ENCODE assay signal across 10 cellular contexts in the genomic region with DNA sequence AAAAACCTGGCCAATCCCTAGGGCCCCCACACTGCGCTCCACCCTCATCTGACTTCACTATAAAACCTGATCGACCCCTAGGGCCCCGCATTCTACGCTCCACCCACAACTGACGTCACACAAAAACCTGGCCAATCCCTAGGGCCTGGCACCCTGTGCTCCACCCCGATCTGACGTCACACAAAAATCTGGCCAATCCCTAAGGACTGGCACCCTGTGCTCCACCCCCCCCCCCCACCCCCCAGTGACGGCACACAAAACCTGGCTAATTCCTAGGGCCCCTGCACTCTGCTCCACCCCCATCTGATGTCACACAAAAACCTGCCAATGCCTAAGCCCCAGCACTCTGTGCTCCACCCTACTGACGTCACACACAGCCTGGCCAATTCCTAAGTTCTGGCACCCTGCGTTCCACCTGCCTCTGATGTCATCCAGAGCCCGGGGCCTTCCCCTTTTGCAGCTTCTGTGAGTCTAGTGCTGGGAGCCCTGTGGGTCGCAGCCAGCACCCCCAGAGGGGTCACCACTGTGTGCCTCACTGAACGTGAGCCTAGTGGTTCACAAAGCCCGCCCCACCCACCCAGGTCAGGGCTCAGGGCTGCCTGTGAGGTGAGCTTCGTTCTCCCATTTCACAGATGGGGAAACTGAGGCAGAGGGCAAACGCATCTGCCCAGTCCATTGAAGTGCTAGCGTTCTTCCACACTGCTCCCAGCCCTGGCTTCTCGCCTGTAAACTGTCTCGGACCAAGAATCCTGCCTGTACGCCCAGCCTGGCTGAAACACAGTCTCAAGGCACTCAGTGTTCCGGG. TPM values are rescaled to one million over a fixed set of nuclear protein-coding genes. Genes with fewer than 3 reads are reported as not detected.
DNase-seq lines count a peak whose midpoint lies in the region; ATAC-seq and TF ChIP-seq lines count a peak whose summit lies in the region.
"Had no signal": no experiment of that assay in that cellular context is flagged by ENCODE, and none has a peak within 500 bp of the region (broad histone marks: within the 10 kb centered on the region; RNA-seq: fewer than 3 reads in every experiment).

No MANE protein-coding gene starts in this region.

- no peaks in the 10 kb centered on the region for H3K36me3 ChIP-seq in A673 (ENCODE audit: insufficient read depth, low read length, poor library complexity, severe bottlenecking)
- no peaks in the 10 kb centered on the region for H3K36me3 ChIP-seq in CD8-positive, alpha-beta T cell (ENCODE audit: insufficient read depth, low read length)

- no peak overlapping the region for H3K4me3 Mint-ChIP-seq in CD8-positive, alpha-beta T cell

- DNase-seq in A673 (ENCODE audit: low spot score) (peak; percentile 78), D341Med (ENCODE audit: low spot score) (peak; percentile 75), NCI-H2196 (lab: John Stamatoyannopoulos, UW; ENCODE audit: unreplicated experiment) (peak; percentile 90), cerebellum (ENCODE audit: low spot score) (peak; percentile 71), activated gamma-delta T cell treated with Interleukin-2 at 50 U/mL for 16 hours (no peak)
- DNase-seq in CD8-positive, alpha-beta T cell = no peak
- DNase-seq: KBM-7; stimulated activated naive CD8-positive, alpha-beta T cell treated with anti-CD3 and anti-CD28 coated beads, Interleukin-15, amount 100 ng/mL, for 72 hours had no signal

- BruUV-seq in A673 (replicated peaks; lab: Mats Ljungman, UMichigan) = no TSS peak

- CTCF ChIA-PET in A673 (lab: Charles Lee) = interaction anchor here (0.6 kb wide), 1 partner anchor 50 kb away, joined by 4 read pairs; no protein-coding TSS in a partner anchor
- CTCF ChIA-PET in CD8-positive, alpha-beta T cell (lab: Charles Lee) = interaction anchor here (1.1 to 3.8 kb wide), 3 partner anchors 12 to 130 kb away, joined by 3 to 17 read pairs (median 4); no protein-coding TSS in a partner anchor

- peak overlapping the region; percentile 45 for H3K27ac ChIP-seq in A673 (ENCODE audit: low read depth, low read length, poor library complexity, severe bottlenecking)
- H3K27ac ChIP-seq in CD8-positive, alpha-beta T cell (ENCODE audit: low read depth, low read length) = no peak overlapping the region

- no peaks in the 10 kb centered on the region for H3K36me3 Mint-ChIP-seq in CD8-positive, alpha-beta T cell

- intact Hi-C loops in A673 (cut with micrococcal nuclease; ENCODE audit: unreplicated experiment) = no loop called here
- intact Hi-C loops in CD8-positive, alpha-beta T cell (cut with DNase I, micrococcal nuclease) = loop anchor here in 1 of 2 experiments (5.0 kb wide), 1 partner anchor 241 kb away; no protein-coding TSS in a partner anchor

- H3K27me3 ChIP-seq in A673 (replicated peaks; ENCODE audit: insufficient read depth, low read depth, low read length, poor library complexity) = no peaks in the 10 kb centered on the region
- H3K27me3 ChIP-seq in CD8-positive, alpha-beta T cell (ENCODE audit: insufficient read depth, low read length) = no peaks in the 10 kb centered on the region

- POLR2A ChIA-PET in A673 (lab: Charles Lee; ENCODE audit: low non-redundant PET) = interaction anchor here (0.5 kb wide), 1 partner anchor 921 kb away, joined by 3 read pairs; no protein-coding TSS in a partner anchor
- POLR2A ChIA-PET in CD8-positive, alpha-beta T cell (lab: Charles Lee) = no interaction called here

- H3K9me3 Mint-ChIP-seq in CD8-positive, alpha-beta T cell = no peaks in the 10 kb centered on the region

- no peak overlapping the region for H3K4me3 ChIP-seq in A673 (ENCODE audit: low read depth, low read length, poor library complexity, severe bottlenecking)
- H3K4me3 ChIP-seq in CD8-positive, alpha-beta T cell (ENCODE audit: low read depth, low read length) = no peak overlapping the region

- no peaks in the 10 kb centered on the region for H3K9me3 ChIP-seq in A673 (ENCODE audit: low read depth, low read length, poor library complexity, severe bottlenecking)
- no peaks in the 10 kb centered on the region for H3K9me3 ChIP-seq in CD8-positive, alpha-beta T cell (ENCODE audit: low read length)

- peaks cover 6% of the 10 kb centered on the region for H3K27me3 Mint-ChIP-seq in CD8-positive, alpha-beta T cell (ENCODE audit: low read depth)

- peaks cover 29% of the 10 kb centered on the region for H3K4me1 ChIP-seq in A673 (ENCODE audit: insufficient read depth, low read length, poor library complexity, severe bottlenecking)
- peaks cover 22% of the 10 kb centered on the region for H3K4me1 ChIP-seq in CD8-positive, alpha-beta T cell (ENCODE audit: insufficient read depth, low read length)

- no peak overlapping the region for H3K27ac Mint-ChIP-seq in CD8-positive, alpha-beta T cell

- ATAC-seq in HG03354 (IDR thresholded peaks at IDR 0.05; ENCODE audit: poor library complexity, severe bottlenecking, unreplicated experiment) (no peak), GM21576 (IDR thresholded peaks at IDR 0.05; ENCODE audit: unreplicated experiment) (no peak)
- ATAC-seq in CD8-positive, alpha-beta T cell = no peak
- ATAC-seq: stimulated activated naive CD8-positive, alpha-beta T cell treated with anti-CD3 and anti-CD28 coated beads, Interleukin-15, amount 100 ng/mL, for 72 hours had no signal

- peaks cover 20% of the 10 kb centered on the region for H3K4me1 Mint-ChIP-seq in CD8-positive, alpha-beta T cell (ENCODE audit: low read depth)

- no peak for TF ChIP-seq CTCF in A673 (conservative IDR thresholded peaks at IDR 0.05; ENCODE audit: low read depth, low read length)
- TF ChIP-seq CTCF in CD8-positive, alpha-beta T cell (IDR thresholded peaks at IDR 0.05) = no peak

RNA-seq across cellular contexts. Expression of a gene that starts 40.6 kb away (rescaled TPM):
- total RNA-seq in A673 (2021) = 10.1 and 11.8 TPM in 2 replicates
- total RNA-seq in cerebellum = 13.5 TPM
- 1 to 10 TPM; 1.2 to 2.1 TPM for total RNA-seq in CD8-positive, alpha-beta T cell

Comparison
In these comparisons a context has a peak if more than half of its experiments do, and no peak if none do; other contexts are left out.
1. DNase-seq: peak in A673 (single experiment), D341Med (single experiment), NCI-H2196 (single experiment) and cerebellum (single experiment); none in CD8-positive, alpha-beta T cell (0 of 7) and activated gamma-delta T cell treated with Interleukin-2 at 50 U/mL for 16 hours (single experiment).